1 cellular context compared by ENCODE assay signal in the genomic region with DNA sequence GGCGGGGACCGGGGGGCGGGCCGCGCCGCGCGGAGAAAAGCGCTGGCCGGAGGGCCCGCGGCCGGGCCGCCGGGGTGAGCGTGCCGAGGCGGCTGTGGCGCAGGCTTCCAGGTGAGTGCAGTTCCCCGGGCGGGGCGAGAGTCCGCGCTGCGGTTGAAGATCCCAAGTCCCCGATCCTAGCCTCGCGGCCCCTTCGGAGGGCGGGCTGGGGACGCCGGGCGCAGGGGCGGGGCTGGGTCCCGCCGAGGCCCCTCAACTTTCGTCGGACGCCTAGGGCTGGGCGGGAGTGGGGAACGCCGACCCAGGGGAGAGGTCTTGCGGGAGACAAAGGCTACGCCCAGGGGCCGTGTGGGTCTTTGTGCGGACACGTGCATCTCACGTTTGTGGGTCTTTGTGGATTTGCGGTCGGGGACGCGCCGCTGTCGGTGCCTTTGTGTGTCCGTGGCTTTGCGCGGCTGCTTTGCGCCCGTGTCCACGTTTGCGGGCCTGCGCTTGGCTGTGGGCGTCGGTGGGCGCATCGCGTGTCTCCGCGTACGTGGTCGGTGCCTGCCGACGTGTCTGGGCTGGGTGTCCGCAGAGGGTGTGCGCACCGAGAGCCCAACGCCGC.
TF ChIP-seq lines count a peak whose summit lies in the region.

A gene with protein sequence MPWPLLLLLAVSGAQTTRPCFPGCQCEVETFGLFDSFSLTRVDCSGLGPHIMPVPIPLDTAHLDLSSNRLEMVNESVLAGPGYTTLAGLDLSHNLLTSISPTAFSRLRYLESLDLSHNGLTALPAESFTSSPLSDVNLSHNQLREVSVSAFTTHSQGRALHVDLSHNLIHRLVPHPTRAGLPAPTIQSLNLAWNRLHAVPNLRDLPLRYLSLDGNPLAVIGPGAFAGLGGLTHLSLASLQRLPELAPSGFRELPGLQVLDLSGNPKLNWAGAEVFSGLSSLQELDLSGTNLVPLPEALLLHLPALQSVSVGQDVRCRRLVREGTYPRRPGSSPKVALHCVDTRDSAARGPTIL (plus strand): TSS at position 63 of the 607 bp plus-strand sequence. CDS start 12,261 bp downstream, outside the sequence.

TF ChIP-seq in HepG2, 621 proteins besides CTCF, POLR2A, EP300 and RAD21 (continued from another document and continues in another):
- TF ChIP-seq PRMT3 (CRISPR knock-in tag; IDR thresholded peaks at IDR 0.05; ENCODE audit: borderline replicate concordance, low read depth) (no peak; the same call in 1 of the 2 replicates), ARNTL (CRISPR knock-in tag; IDR thresholded peaks at IDR 0.05) (no peak), NFIC (IDR thresholded peaks at IDR 0.05; ENCODE audit: low read length) (no peak), HMG20B (CRISPR knock-in tag; conservative IDR thresholded peaks at IDR 0.05) (0 out of 2 replicates have a peak, but pooled peaks have one; percentile 3), CBFB (CRISPR knock-in tag; IDR thresholded peaks at IDR 0.05) (no peak), WIZ (CRISPR knock-in tag; IDR thresholded peaks at IDR 0.05) (no peak), ARHGAP35 (CRISPR knock-in tag; IDR thresholded peaks at IDR 0.05; ENCODE audit: borderline replicate concordance) (no peak), EEA1 (CRISPR knock-in tag; IDR thresholded peaks at IDR 0.05; ENCODE audit: borderline replicate concordance) (no peak), ZNF292 (CRISPR knock-in tag; IDR thresholded peaks at IDR 0.05; ENCODE audit: borderline replicate concordance, low read depth) (no peak), ZSCAN9 (CRISPR knock-in tag; IDR thresholded peaks at IDR 0.05; ENCODE audit: borderline replicate concordance) (peak; percentile 6; the same call in 1 of the 2 replicates), ZSCAN20 (CRISPR knock-in tag; IDR thresholded peaks at IDR 0.05; ENCODE audit: borderline replicate concordance) (0 out of 2 replicates have a peak, but pooled peaks have one; percentile 36), DR1 (CRISPR knock-in tag; IDR thresholded peaks at IDR 0.05) (no peak), SIX4 (CRISPR knock-in tag; IDR thresholded peaks at IDR 0.05) (no peak), GATAD2A (CRISPR knock-in tag; IDR thresholded peaks at IDR 0.05) (no peak), MBNL3 (CRISPR knock-in tag; conservative IDR thresholded peaks at IDR 0.05) (no peak), ZBTB7B (CRISPR knock-in tag; IDR thresholded peaks at IDR 0.05) (peak; percentile 62; the same call in 1 of the 2 replicates), MAFF (IDR thresholded peaks at IDR 0.05; ENCODE audit: low read depth, low read length) (no peak), AHR (CRISPR knock-in tag; IDR thresholded peaks at IDR 0.05) (no peak), ZNF367 (CRISPR knock-in tag; IDR thresholded peaks at IDR 0.05; ENCODE audit: borderline replicate concordance) (no peak), ZNF484 (CRISPR knock-in tag; IDR thresholded peaks at IDR 0.05; ENCODE audit: borderline replicate concordance, low read depth) (no peak), ZNF629 (CRISPR knock-in tag; conservative IDR thresholded peaks at IDR 0.05) (0 out of 2 replicates have a peak, but pooled peaks have one; percentile 25), STAT5B (CRISPR knock-in tag; IDR thresholded peaks at IDR 0.05) (no peak), ZBTB38 (CRISPR knock-in tag; IDR thresholded peaks at IDR 0.05) (no peak), MED1 (CRISPR knock-in tag; IDR thresholded peaks at IDR 0.05) (no peak), RFX5 (IDR thresholded peaks at IDR 0.05; ENCODE audit: low read depth, low read length) (no peak), DNMT1 (CRISPR knock-in tag; IDR thresholded peaks at IDR 0.05) (peak; percentile 76; the same call in 1 of the 2 replicates), PCBP1 (IDR thresholded peaks at IDR 0.05; ENCODE audit: borderline replicate concordance, low read depth, low read length) (no peak), CHCHD3 (CRISPR knock-in tag; IDR thresholded peaks at IDR 0.05) (no peak), ZNF143 (CRISPR knock-in tag; IDR thresholded peaks at IDR 0.05) (0 out of 2 replicates have a peak, but pooled peaks have one; percentile 10)
- TF ChIP-seq, protein P1, sequence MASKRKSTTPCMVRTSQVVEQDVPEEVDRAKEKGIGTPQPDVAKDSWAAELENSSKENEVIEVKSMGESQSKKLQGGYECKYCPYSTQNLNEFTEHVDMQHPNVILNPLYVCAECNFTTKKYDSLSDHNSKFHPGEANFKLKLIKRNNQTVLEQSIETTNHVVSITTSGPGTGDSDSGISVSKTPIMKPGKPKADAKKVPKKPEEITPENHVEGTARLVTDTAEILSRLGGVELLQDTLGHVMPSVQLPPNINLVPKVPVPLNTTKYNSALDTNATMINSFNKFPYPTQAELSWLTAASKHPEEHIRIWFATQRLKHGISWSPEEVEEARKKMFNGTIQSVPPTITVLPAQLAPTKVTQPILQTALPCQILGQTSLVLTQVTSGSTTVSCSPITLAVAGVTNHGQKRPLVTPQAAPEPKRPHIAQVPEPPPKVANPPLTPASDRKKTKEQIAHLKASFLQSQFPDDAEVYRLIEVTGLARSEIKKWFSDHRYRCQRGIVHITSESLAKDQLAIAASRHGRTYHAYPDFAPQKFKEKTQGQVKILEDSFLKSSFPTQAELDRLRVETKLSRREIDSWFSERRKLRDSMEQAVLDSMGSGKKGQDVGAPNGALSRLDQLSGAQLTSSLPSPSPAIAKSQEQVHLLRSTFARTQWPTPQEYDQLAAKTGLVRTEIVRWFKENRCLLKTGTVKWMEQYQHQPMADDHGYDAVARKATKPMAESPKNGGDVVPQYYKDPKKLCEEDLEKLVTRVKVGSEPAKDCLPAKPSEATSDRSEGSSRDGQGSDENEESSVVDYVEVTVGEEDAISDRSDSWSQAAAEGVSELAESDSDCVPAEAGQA (IDR thresholded peaks at IDR 0.05; ENCODE audit: low read depth), result no peak
- TF ChIP-seq, protein P1 (CRISPR knock-in tag; IDR thresholded peaks at IDR 0.05; ENCODE audit: borderline replicate concordance), result no peak
- TF ChIP-seq, protein P2, sequence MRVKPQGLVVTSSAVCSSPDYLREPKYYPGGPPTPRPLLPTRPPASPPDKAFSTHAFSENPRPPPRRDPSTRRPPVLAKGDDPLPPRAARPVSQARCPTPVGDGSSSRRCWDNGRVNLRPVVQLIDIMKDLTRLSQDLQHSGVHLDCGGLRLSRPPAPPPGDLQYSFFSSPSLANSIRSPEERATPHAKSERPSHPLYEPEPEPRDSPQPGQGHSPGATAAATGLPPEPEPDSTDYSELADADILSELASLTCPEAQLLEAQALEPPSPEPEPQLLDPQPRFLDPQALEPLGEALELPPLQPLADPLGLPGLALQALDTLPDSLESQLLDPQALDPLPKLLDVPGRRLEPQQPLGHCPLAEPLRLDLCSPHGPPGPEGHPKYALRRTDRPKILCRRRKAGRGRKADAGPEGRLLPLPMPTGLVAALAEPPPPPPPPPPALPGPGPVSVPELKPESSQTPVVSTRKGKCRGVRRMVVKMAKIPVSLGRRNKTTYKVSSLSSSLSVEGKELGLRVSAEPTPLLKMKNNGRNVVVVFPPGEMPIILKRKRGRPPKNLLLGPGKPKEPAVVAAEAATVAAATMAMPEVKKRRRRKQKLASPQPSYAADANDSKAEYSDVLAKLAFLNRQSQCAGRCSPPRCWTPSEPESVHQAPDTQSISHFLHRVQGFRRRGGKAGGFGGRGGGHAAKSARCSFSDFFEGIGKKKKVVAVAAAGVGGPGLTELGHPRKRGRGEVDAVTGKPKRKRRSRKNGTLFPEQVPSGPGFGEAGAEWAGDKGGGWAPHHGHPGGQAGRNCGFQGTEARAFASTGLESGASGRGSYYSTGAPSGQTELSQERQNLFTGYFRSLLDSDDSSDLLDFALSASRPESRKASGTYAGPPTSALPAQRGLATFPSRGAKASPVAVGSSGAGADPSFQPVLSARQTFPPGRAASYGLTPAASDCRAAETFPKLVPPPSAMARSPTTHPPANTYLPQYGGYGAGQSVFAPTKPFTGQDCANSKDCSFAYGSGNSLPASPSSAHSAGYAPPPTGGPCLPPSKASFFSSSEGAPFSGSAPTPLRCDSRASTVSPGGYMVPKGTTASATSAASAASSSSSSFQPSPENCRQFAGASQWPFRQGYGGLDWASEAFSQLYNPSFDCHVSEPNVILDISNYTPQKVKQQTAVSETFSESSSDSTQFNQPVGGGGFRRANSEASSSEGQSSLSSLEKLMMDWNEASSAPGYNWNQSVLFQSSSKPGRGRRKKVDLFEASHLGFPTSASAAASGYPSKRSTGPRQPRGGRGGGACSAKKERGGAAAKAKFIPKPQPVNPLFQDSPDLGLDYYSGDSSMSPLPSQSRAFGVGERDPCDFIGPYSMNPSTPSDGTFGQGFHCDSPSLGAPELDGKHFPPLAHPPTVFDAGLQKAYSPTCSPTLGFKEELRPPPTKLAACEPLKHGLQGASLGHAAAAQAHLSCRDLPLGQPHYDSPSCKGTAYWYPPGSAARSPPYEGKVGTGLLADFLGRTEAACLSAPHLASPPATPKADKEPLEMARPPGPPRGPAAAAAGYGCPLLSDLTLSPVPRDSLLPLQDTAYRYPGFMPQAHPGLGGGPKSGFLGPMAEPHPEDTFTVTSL (CRISPR knock-in tag; IDR thresholded peaks at IDR 0.05; ENCODE audit: borderline replicate concordance), result no peak
- TF ChIP-seq, protein P3, sequence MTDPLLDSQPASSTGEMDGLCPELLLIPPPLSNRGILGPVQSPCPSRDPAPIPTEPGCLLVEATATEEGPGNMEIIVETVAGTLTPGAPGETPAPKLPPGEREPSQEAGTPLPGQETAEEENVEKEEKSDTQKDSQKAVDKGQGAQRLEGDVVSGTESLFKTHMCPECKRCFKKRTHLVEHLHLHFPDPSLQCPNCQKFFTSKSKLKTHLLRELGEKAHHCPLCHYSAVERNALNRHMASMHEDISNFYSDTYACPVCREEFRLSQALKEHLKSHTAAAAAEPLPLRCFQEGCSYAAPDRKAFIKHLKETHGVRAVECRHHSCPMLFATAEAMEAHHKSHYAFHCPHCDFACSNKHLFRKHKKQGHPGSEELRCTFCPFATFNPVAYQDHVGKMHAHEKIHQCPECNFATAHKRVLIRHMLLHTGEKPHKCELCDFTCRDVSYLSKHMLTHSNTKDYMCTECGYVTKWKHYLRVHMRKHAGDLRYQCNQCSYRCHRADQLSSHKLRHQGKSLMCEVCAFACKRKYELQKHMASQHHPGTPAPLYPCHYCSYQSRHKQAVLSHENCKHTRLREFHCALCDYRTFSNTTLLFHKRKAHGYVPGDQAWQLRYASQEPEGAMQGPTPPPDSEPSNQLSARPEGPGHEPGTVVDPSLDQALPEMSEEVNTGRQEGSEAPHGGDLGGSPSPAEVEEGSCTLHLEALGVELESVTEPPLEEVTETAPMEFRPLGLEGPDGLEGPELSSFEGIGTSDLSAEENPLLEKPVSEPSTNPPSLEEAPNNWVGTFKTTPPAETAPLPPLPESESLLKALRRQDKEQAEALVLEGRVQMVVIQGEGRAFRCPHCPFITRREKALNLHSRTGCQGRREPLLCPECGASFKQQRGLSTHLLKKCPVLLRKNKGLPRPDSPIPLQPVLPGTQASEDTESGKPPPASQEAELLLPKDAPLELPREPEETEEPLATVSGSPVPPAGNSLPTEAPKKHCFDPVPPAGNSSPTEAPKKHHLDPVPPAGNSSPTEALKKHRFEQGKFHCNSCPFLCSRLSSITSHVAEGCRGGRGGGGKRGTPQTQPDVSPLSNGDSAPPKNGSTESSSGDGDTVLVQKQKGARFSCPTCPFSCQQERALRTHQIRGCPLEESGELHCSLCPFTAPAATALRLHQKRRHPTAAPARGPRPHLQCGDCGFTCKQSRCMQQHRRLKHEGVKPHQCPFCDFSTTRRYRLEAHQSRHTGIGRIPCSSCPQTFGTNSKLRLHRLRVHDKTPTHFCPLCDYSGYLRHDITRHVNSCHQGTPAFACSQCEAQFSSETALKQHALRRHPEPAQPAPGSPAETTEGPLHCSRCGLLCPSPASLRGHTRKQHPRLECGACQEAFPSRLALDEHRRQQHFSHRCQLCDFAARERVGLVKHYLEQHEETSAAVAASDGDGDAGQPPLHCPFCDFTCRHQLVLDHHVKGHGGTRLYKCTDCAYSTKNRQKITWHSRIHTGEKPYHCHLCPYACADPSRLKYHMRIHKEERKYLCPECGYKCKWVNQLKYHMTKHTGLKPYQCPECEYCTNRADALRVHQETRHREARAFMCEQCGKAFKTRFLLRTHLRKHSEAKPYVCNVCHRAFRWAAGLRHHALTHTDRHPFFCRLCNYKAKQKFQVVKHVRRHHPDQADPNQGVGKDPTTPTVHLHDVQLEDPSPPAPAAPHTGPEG (CRISPR knock-in tag; IDR thresholded peaks at IDR 0.05), result peak; percentile 16; the same call in 1 of the 2 replicates
